8 cellular contexts compared by ENCODE assay signal in genomic region chr19:10864538-10864899, GRCh38. TPM values are rescaled to one million over a fixed set of nuclear protein-coding genes. Genes with fewer than 3 reads are reported as not detected.
A peak's percentile ranks its signal among the peaks of the same experiment; 100 is the strongest.
DNase-seq lines count a peak whose midpoint lies in the region.

No MANE protein-coding gene starts in this region.

- H3K27ac Mint-ChIP-seq in CD8-positive, alpha-beta memory T cell = peak overlapping the region in 4 of 8 donors; percentile 44 to 86 (median 77)
- no peak overlapping the region for H3K27ac Mint-ChIP-seq in activated CD4-positive, alpha-beta memory T cell treated with anti-CD3 and anti-CD28 coated beads, Interleukin-2, amount 10 ng/mL, durations not matched to agents 7 days and 5 days

- no peaks in the 10 kb centered on the region for H3K27me3 Mint-ChIP-seq in CD8-positive, alpha-beta memory T cell
- no peaks in the 10 kb centered on the region for H3K27me3 Mint-ChIP-seq in activated CD4-positive, alpha-beta memory T cell treated with anti-CD3 and anti-CD28 coated beads, Interleukin-2, amount 10 ng/mL, durations not matched to agents 7 days and 5 days

- H3K9me3 ChIP-seq in CD8-positive, alpha-beta memory T cell (ENCODE audit: low read length) = no peaks in the 10 kb centered on the region

- peaks cover 10% of the 10 kb centered on the region for H3K4me1 ChIP-seq in CD8-positive, alpha-beta memory T cell (ENCODE audit: insufficient read depth, low read length)

- H3K4me3 Mint-ChIP-seq in CD8-positive, alpha-beta memory T cell = peak overlapping the region in 3 of 7 donors; percentile 14 to 78 (median 61)
- H3K4me3 Mint-ChIP-seq in activated CD4-positive, alpha-beta memory T cell treated with anti-CD3 and anti-CD28 coated beads, Interleukin-2, amount 10 ng/mL, durations not matched to agents 7 days and 5 days = no peak overlapping the region

- CTCF ChIA-PET in CD8-positive, alpha-beta memory T cell (lab: Charles Lee) = interaction anchor here (0.7 to 6.2 kb wide), 36 partner anchors 8 to 283 kb away, joined by 3 to 97 read pairs (median 4); partner anchors contain the start of genes C19orf38, DNM2, QTRT1 and TMED1
- CTCF ChIA-PET in activated CD4-positive, alpha-beta memory T cell treated with anti-CD3 and anti-CD28 coated beads, Interleukin-2, amount 10 ng/mL, durations not matched to agents 7 days and 5 days (lab: Charles Lee) = interaction anchor here (0.5 to 9.0 kb wide), 27 partner anchors 10 to 446 kb away, joined by 3 to 138 read pairs (median 5); partner anchors contain the start of genes DNM2, QTRT1 and TMED1

- H3K4me1 Mint-ChIP-seq in CD8-positive, alpha-beta memory T cell = peaks cover 8 to 21% (median 11%) of the 10 kb centered on the region in 3 donors
- peaks cover 30% of the 10 kb centered on the region for H3K4me1 Mint-ChIP-seq in activated CD4-positive, alpha-beta memory T cell treated with anti-CD3 and anti-CD28 coated beads, Interleukin-2, amount 10 ng/mL, durations not matched to agents 7 days and 5 days

- H3K36me3 Mint-ChIP-seq in CD8-positive, alpha-beta memory T cell = peaks cover 0 to 2% (median 0%) of the 10 kb centered on the region in 3 donors
- no peaks in the 10 kb centered on the region for H3K36me3 Mint-ChIP-seq in activated CD4-positive, alpha-beta memory T cell treated with anti-CD3 and anti-CD28 coated beads, Interleukin-2, amount 10 ng/mL, durations not matched to agents 7 days and 5 days (ENCODE audit: low read depth)

- no peaks in the 10 kb centered on the region for H3K36me3 ChIP-seq in CD8-positive, alpha-beta memory T cell (ENCODE audit: insufficient read depth, low read length)

- H3K27ac ChIP-seq in CD8-positive, alpha-beta memory T cell (ENCODE audit: low read depth, low read length) = no peak overlapping the region

- POLR2A ChIA-PET in CD8-positive, alpha-beta memory T cell (lab: Charles Lee) = interaction anchor here (1.1 to 1.5 kb wide), 5 partner anchors 29 to 163 kb away, joined by 3 to 9 read pairs (median 5); partner anchors contain the start of genes DNM2, QTRT1 and TMED1
- POLR2A ChIA-PET in activated CD4-positive, alpha-beta memory T cell treated with anti-CD3 and anti-CD28 coated beads, Interleukin-2, amount 10 ng/mL, durations not matched to agents 7 days and 5 days (lab: Charles Lee) = interaction anchor here (1.2 to 2.1 kb wide), 5 partner anchors 8 to 162 kb away, joined by 5 to 11 read pairs (median 9); partner anchors contain the start of genes DNM2 and TMED1

- no peaks in the 10 kb centered on the region for H3K27me3 ChIP-seq in CD8-positive, alpha-beta memory T cell (ENCODE audit: insufficient read depth, low read length, poor library complexity, severe bottlenecking)

- H3K9me3 Mint-ChIP-seq in CD8-positive, alpha-beta memory T cell = no peaks in the 10 kb centered on the region
- no peaks in the 10 kb centered on the region for H3K9me3 Mint-ChIP-seq in activated CD4-positive, alpha-beta memory T cell treated with anti-CD3 and anti-CD28 coated beads, Interleukin-2, amount 10 ng/mL, durations not matched to agents 7 days and 5 days

- H3K4me3 ChIP-seq in CD8-positive, alpha-beta memory T cell (ENCODE audit: low read length) = no peak overlapping the region

- DNase-seq in CD8-positive, alpha-beta memory T cell = peak; percentile 68 to 83 (median 73)
- DNase-seq in HK-2 (ENCODE audit: unreplicated experiment) = peak; percentile 86
- peak; percentile 85 for DNase-seq in NCI-H82 (lab: John Stamatoyannopoulos, UW)
- DNase-seq in activated CD4-positive, alpha-beta memory T cell treated with anti-CD3 and anti-CD28 coated beads, Interleukin-2, amount 10 ng/mL, durations not matched to agents 7 days and 5 days = peak; percentile 85
- DNase-seq in effector CD4-positive, alpha-beta T cell = peak; percentile 74
- peak; percentile 93 for DNase-seq in mesenteric fat pad (ENCODE audit: low spot score)
- DNase-seq in stimulated activated CD8-positive, alpha-beta memory T cell treated with anti-CD3 and anti-CD28 coated beads, Interleukin-15, amount 100 ng/mL, for 24 hours (ENCODE audit: low read depth) = peak; percentile 64
- DNase-seq in cortex of kidney (lab: John Stamatoyannopoulos, UW) = no peak

RNA-seq across cellular contexts. Expression of gene CARM1, which starts 6.8 kb away (rescaled TPM):
- 10 to 100 TPM; 69.2 to 71.3 TPM for total RNA-seq in CD8-positive, alpha-beta memory T cell
- polyA plus RNA-seq in CD8-positive, alpha-beta memory T cell = 0.51 TPM
- total RNA-seq in activated CD4-positive, alpha-beta memory T cell treated with anti-CD3 and anti-CD28 coated beads, Interleukin-2, amount 10 ng/mL, durations not matched to agents 7 days and 5 days = 10 to 100 TPM; 39.3 to 40.2 TPM
- 37.2 TPM for total RNA-seq in mesenteric fat pad

RNA-seq across cellular contexts. Expression of gene C19orf38, which starts 16.3 kb away (rescaled TPM):
- total RNA-seq in CD8-positive, alpha-beta memory T cell = under 1 TPM; 0.44 to 0.48 TPM
- polyA plus RNA-seq in CD8-positive, alpha-beta memory T cell = not detected
- 1 to 10 TPM; 1.1 to 1.8 TPM for total RNA-seq in activated CD4-positive, alpha-beta memory T cell treated with anti-CD3 and anti-CD28 coated beads, Interleukin-2, amount 10 ng/mL, durations not matched to agents 7 days and 5 days
- total RNA-seq in mesenteric fat pad = 4.4 TPM

RNA-seq across cellular contexts. Expression of gene TMED1, which starts 28.5 kb away (rescaled TPM):
- total RNA-seq in CD8-positive, alpha-beta memory T cell = 10 to 100 TPM; 15.7 to 16.6 TPM
- polyA plus RNA-seq in CD8-positive, alpha-beta memory T cell = 29.9 TPM
- 10 to 100 TPM; 15.7 to 17.3 TPM for total RNA-seq in activated CD4-positive, alpha-beta memory T cell treated with anti-CD3 and anti-CD28 coated beads, Interleukin-2, amount 10 ng/mL, durations not matched to agents 7 days and 5 days
- total RNA-seq in mesenteric fat pad = 24.9 TPM
